1 cellular context compared by ENCODE assay signal in the genomic region with DNA sequence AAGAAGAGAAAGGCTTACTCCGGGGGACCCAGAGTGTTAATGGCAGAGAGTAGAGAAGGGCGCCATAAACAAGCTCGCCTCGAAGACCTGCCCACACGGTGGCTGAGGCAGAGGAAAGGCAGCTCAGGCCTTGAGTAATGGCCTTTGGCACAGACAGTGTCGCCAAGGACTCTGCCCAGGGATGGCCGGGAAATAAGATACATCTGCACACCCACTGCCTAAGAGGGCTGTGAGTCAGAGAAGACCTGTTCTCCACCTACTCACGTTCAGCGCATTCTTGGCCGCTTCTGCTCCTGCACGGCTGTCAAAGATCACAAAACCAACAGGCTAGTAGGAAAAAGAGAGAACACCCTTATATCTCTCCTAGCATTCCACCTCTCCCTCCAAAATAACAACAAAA.
TF ChIP-seq lines count a peak whose summit lies in the region.

No MANE protein-coding gene starts in this region.

TF ChIP-seq in GM23338, 12 proteins besides CTCF, POLR2A, EP300 and RAD21 (continued from another document):
- TF ChIP-seq, protein P1, sequence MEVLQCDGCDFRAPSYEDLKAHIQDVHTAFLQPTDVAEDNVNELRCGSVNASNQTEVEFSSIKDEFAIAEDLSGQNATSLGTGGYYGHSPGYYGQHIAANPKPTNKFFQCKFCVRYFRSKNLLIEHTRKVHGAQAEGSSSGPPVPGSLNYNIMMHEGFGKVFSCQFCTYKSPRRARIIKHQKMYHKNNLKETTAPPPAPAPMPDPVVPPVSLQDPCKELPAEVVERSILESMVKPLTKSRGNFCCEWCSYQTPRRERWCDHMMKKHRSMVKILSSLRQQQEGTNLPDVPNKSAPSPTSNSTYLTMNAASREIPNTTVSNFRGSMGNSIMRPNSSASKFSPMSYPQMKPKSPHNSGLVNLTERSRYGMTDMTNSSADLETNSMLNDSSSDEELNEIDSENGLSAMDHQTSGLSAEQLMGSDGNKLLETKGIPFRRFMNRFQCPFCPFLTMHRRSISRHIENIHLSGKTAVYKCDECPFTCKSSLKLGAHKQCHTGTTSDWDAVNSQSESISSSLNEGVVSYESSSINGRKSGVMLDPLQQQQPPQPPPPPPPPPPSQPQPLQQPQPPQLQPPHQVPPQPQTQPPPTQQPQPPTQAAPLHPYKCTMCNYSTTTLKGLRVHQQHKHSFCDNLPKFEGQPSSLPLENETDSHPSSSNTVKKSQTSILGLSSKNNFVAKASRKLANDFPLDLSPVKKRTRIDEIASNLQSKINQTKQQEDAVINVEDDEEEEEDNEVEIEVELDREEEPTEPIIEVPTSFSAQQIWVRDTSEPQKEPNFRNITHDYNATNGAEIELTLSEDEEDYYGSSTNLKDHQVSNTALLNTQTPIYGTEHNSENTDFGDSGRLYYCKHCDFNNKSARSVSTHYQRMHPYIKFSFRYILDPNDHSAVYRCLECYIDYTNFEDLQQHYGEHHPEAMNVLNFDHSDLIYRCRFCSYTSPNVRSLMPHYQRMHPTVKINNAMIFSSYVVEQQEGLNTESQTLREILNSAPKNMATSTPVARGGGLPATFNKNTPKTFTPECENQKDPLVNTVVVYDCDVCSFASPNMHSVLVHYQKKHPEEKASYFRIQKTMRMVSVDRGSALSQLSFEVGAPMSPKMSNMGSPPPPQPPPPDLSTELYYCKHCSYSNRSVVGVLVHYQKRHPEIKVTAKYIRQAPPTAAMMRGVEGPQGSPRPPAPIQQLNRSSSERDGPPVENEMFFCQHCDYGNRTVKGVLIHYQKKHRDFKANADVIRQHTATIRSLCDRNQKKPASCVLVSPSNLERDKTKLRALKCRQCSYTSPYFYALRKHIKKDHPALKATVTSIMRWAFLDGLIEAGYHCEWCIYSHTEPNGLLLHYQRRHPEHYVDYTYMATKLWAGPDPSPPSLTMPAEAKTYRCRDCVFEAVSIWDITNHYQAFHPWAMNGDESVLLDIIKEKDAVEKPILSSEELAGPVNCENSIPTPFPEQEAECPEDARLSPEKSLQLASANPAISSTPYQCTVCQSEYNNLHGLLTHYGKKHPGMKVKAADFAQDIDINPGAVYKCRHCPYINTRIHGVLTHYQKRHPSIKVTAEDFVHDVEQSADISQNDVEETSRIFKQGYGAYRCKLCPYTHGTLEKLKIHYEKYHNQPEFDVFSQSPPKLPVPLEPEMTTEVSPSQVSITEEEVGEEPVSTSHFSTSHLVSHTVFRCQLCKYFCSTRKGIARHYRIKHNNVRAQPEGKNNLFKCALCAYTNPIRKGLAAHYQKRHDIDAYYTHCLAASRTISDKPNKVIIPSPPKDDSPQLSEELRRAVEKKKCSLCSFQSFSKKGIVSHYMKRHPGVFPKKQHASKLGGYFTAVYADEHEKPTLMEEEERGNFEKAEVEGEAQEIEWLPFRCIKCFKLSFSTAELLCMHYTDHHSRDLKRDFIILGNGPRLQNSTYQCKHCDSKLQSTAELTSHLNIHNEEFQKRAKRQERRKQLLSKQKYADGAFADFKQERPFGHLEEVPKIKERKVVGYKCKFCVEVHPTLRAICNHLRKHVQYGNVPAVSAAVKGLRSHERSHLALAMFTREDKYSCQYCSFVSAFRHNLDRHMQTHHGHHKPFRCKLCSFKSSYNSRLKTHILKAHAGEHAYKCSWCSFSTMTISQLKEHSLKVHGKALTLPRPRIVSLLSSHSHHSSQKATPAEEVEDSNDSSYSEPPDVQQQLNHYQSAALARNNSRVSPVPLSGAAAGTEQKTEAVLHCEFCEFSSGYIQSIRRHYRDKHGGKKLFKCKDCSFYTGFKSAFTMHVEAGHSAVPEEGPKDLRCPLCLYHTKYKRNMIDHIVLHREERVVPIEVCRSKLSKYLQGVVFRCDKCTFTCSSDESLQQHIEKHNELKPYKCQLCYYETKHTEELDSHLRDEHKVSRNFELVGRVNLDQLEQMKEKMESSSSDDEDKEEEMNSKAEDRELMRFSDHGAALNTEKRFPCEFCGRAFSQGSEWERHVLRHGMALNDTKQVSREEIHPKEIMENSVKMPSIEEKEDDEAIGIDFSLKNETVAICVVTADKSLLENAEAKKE (CRISPR knock-in tag; IDR thresholded peaks at IDR 0.05): no peak
- TF ChIP-seq, protein P2, sequence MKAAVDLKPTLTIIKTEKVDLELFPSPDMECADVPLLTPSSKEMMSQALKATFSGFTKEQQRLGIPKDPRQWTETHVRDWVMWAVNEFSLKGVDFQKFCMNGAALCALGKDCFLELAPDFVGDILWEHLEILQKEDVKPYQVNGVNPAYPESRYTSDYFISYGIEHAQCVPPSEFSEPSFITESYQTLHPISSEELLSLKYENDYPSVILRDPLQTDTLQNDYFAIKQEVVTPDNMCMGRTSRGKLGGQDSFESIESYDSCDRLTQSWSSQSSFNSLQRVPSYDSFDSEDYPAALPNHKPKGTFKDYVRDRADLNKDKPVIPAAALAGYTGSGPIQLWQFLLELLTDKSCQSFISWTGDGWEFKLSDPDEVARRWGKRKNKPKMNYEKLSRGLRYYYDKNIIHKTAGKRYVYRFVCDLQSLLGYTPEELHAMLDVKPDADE (IDR thresholded peaks at IDR 0.05): no peak
- TF ChIP-seq STAT1 (IDR thresholded peaks at IDR 0.05; ENCODE audit: unreplicated experiment) (no peak), ZNF114 (CRISPR knock-in tag; IDR thresholded peaks at IDR 0.05) (no peak)
